ENCODE assay signal across 19 cellular contexts in genomic region chr5:89992201-89992600, GRCh38.
DNase-seq lines count a peak whose midpoint lies in the region; ATAC-seq, FAIRE-seq and TF ChIP-seq lines count a peak whose summit lies in the region.
"Had no signal": no experiment of that assay in that cellular context is flagged by ENCODE, and none has a peak within 500 bp of the region (broad histone marks: within the 10 kb centered on the region; RNA-seq: fewer than 3 reads in every experiment).

No MANE protein-coding gene starts in this region.

- FAIRE-seq in GM12878 (lab: Jason Lieb, UNC): no peak
- FAIRE-seq: GM12892, H1 had no signal

- TF ChIP-seq CTCF in KMS-11 (conservative IDR thresholded peaks at IDR 0.05; ENCODE audit: low read depth, low read length) (no peak), GM12878 (IDR thresholded peaks at IDR 0.05 in 2 of 3, conservative IDR thresholded peaks at IDR 0.05 in 1 of 3; ENCODE audit: control insufficient read depth in 2 of 3, extremely low read depth in 1 of 3, insufficient read depth in 1 of 3, low read depth in 3 of 3, low read length in 3 of 3) (no peak)

- H3K36me3 ChIP-seq in KMS-11 (ENCODE audit: insufficient read depth) (no peaks in the 10 kb centered on the region), GM12878 (ENCODE audit: control insufficient read depth in 2 of 2, insufficient read depth in 2 of 2, low read length in 1 of 2) (no peaks in the 10 kb centered on the region)
- H3K36me3 ChIP-seq: BLaER1 had no signal

- WGBS in GM12878 (ENCODE audit: insufficient coverage, insufficient replicate concordance, low lambda C conversion rate, missing lambda C conversion rate): 81% methylated on average over 3 of the region's 3 CpGs

- DNase-seq in GM12878 (ENCODE audit: low read depth, low spot score) (no peak), Ammon's horn (ENCODE audit: low spot score) (no peak), DMS79 treated with DMSO at 0.1 percent for 48 hours (lab: John Stamatoyannopoulos, UW) (no peak), NCI-H2227 (lab: John Stamatoyannopoulos, UW; ENCODE audit: unreplicated experiment) (no peak)
- DNase-seq: Caco-2; CD4-positive, CD25-positive, alpha-beta regulatory T cell; CD8-positive, alpha-beta T cell; DMS153; EL; GDM1; GM23248; H7; HCEC 1CT had no signal

- no TSS peak for BruUV-seq in GM12878 (replicated peaks; lab: Mats Ljungman, UMichigan)

- H3K79me2 ChIP-seq in KMS-11 (ENCODE audit: insufficient read depth, low read depth) (no peaks in the 10 kb centered on the region), GM12878 (ENCODE audit: control insufficient read depth, insufficient read depth, low read length) (no peaks in the 10 kb centered on the region)

- TF ChIP-seq POLR2A in GM12878 (IDR thresholded peaks at IDR 0.05; ENCODE audit: low read depth, low read length): no peak

- SMC1A ChIA-PET in GM12878 (lab: Charles Lee; ENCODE audit: uncharacterized antibody, unreplicated experiment): interaction anchor here (1.0 to 1.3 kb wide), 4 partner anchors 10 to 24 kb away, joined by 3 to 5 read pairs (median 4); no protein-coding TSS in a partner anchor

- intact Hi-C loops in GM12878 (cut with micrococcal nuclease; ENCODE audit: unreplicated experiment): no loop called here

- no peak for TF ChIP-seq RAD21 in GM12878 (IDR thresholded peaks at IDR 0.05; ENCODE audit: insufficient read depth, low read depth, low read length)

- H2AFZ ChIP-seq in KMS-11 (ENCODE audit: low read depth): peak overlapping the region; percentile 39; the same call in 1 of the 2 replicates
- no peak overlapping the region for H2AFZ ChIP-seq in GM12878 (ENCODE audit: control insufficient read depth, low read depth, low read length)
- H2AFZ ChIP-seq: GM23248 had no signal

- RAD21 ChIA-PET in GM12878 (lab: Charles Lee; ENCODE audit: unreplicated experiment): no interaction called here

- no peak for TF ChIP-seq EP300 in GM12878 (IDR thresholded peaks at IDR 0.05; ENCODE audit: borderline replicate concordance in 1 of 2, control insufficient read depth in 1 of 2, low read depth in 2 of 2, low read length in 2 of 2)

- POLR2A ChIA-PET in GM12878 (lab: Charles Lee): interaction anchor here (0.6 kb wide), 1 partner anchor 1264 kb away, joined by 3 read pairs; no protein-coding TSS in a partner anchor

- in situ Hi-C loops in GM12878 (cut with MboI): no loop called here

- CTCF ChIA-PET in GM12878 (lab: Yijun Ruan, JAX): interaction anchor here (1.5 kb wide), 1 partner anchor 16 kb away, joined by 3 read pairs; no protein-coding TSS in a partner anchor

- H3K4me2 ChIP-seq in KMS-11 (peak overlapping the region; percentile 64), GM12878 (ENCODE audit: control insufficient read depth, insufficient read depth) (no peak overlapping the region)
- H3K4me2 ChIP-seq: BLaER1 had no signal

- no peaks in the 10 kb centered on the region for H3K27me3 ChIP-seq in KMS-11 (ENCODE audit: insufficient read depth, low read depth)
- no peaks in the 10 kb centered on the region for H3K27me3 ChIP-seq in GM12878 (replicated peaks in 1 of 2; ENCODE audit: control insufficient read depth in 2 of 2, insufficient read depth in 2 of 2, low read length in 1 of 2)
- H3K27me3 ChIP-seq: BLaER1 had no signal

- H3K9me3 ChIP-seq in GM12878 (replicated peaks; ENCODE audit: control insufficient read depth, insufficient read depth, low read length): no peaks in the 10 kb centered on the region
- H3K9me3 ChIP-seq: BLaER1, Caco-2 had no signal

- H3K27ac ChIP-seq in KMS-11 (peak overlapping the region; percentile 70), GM12878 (ENCODE audit: control insufficient read depth, insufficient read depth) (no peak overlapping the region)
- H3K27ac ChIP-seq: BLaER1, C4-2B, GM23248 had no signal

- H4K20me1 ChIP-seq in KMS-11 (ENCODE audit: insufficient read depth) (no peaks in the 10 kb centered on the region), GM12878 (ENCODE audit: control insufficient read depth, insufficient read depth) (no peaks in the 10 kb centered on the region)
- H4K20me1 ChIP-seq: BLaER1 had no signal

- peaks cover 30% of the 10 kb centered on the region for H3K4me1 ChIP-seq in KMS-11 (ENCODE audit: low read depth, poor library complexity, severe bottlenecking)
- H3K4me1 ChIP-seq in GM12878 (ENCODE audit: control insufficient read depth, insufficient read depth, low read length): no peaks in the 10 kb centered on the region

- H3K9ac ChIP-seq in KMS-11 (peak overlapping the region; percentile 14; the same call in 1 of the 2 replicates), GM12878 (ENCODE audit: control insufficient read depth, insufficient read depth, low read length) (no peak overlapping the region)
- H3K9ac ChIP-seq: BLaER1, GM23248 had no signal

- H3K4me3 ChIP-seq in KMS-11 (IDR thresholded peaks at IDR 0.05; ENCODE audit: insufficient read depth, low read depth, low read length) (no peak overlapping the region), GM12878 (no peak overlapping the region)
- H3K4me3 ChIP-seq: BLaER1, GM23248 had no signal

- ATAC-seq in GM19351 (IDR thresholded peaks at IDR 0.05; ENCODE audit: unreplicated experiment): peak; percentile 63
- ATAC-seq in GM12878: no peak
- ATAC-seq: CD8-positive, alpha-beta T cell had no signal

TF ChIP-seq in GM12878, 131 proteins besides CTCF, POLR2A, EP300 and RAD21:
- TF ChIP-seq MEF2A (IDR thresholded peaks at IDR 0.05; ENCODE audit: insufficient read depth, low read depth, low read length): 0 out of 2 replicates have a peak, but pooled peaks have one; percentile 30
- TF ChIP-seq MXI1 (IDR thresholded peaks at IDR 0.05; ENCODE audit: low read depth, low read length): no peak
